In the genomic region with DNA sequence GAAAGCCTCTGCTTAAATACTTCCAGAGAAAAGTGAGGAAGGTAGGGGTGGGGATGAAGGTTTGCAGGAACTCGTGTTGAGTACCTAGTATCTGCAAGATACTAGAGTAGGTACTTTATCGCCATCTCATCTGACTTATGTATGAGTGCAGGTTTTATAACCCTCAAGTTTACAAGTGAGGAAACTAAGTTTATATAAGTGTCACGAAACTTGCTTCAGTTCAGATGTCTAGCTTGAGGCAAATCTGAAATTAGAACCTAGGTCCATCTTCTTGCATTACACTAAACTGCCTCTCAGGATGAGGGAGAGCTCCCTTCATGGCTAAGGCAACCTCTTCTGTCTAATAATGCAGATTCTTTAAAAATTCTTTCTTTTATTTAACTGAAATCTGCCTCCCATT, we compare ENCODE assay signal across 13 cellular contexts. TPM values are rescaled to one million over a fixed set of nuclear protein-coding genes. Genes with fewer than 3 reads are reported as not detected.
A peak's percentile ranks its signal among the peaks of the same experiment; 100 is the strongest.
DNase-seq lines count a peak whose midpoint lies in the region; ATAC-seq and TF ChIP-seq lines count a peak whose summit lies in the region.
"Had no signal": no experiment of that assay in that cellular context is flagged by ENCODE, and none has a peak within 500 bp of the region (broad histone marks: within the 10 kb centered on the region; RNA-seq: fewer than 3 reads in every experiment).

No MANE protein-coding gene starts in this region.

- no peak for DNase-seq in adrenal gland
- no peak for DNase-seq in mesothelial cell of epicardium (ENCODE audit: low spot score in 2 of 2, unreplicated experiment in 2 of 2)
- DNase-seq in substantia nigra (lab: John Stamatoyannopoulos, UW), result no peak
- DNase-seq in DMS153 (lab: John Stamatoyannopoulos, UW), result no peak
- DNase-seq: ACHN, AML-193, COR-L47, NCI-H1436, NCI-H524 had no signal

- TF ChIP-seq POLR2A in adrenal gland (IDR thresholded peaks at IDR 0.05), result no peak

- no peak overlapping the region for H3K4me3 Mint-ChIP-seq in mesothelial cell of epicardium

- H3K27ac ChIP-seq in HEK293 (ENCODE audit: extremely low read depth, low read depth, low read length), result no peak overlapping the region
- peak overlapping the region in 3 of 5 donors; percentile 24 to 56 (median 36) for H3K27ac ChIP-seq in adrenal gland
- H3K27ac ChIP-seq in substantia nigra (ENCODE audit: low read depth, low read length, poor library complexity, severe bottlenecking), result peak overlapping the region; percentile 82
- H3K27ac ChIP-seq: KMS-11 had no signal

- TF ChIP-seq CTCF in HEK293 (tag by site-specific recombination; IDR thresholded peaks at IDR 0.05), result no peak
- TF ChIP-seq CTCF in adrenal gland (IDR thresholded peaks at IDR 0.05), result no peak
- no peak for TF ChIP-seq CTCF in mesothelial cell of epicardium (IDR thresholded peaks at IDR 0.05; ENCODE audit: unreplicated experiment)

- H3K27me3 Mint-ChIP-seq in mesothelial cell of epicardium (ENCODE audit: low read depth), result no peaks in the 10 kb centered on the region

- H3K9me3 ChIP-seq in HEK293 (ENCODE audit: control insufficient read depth, insufficient read depth, low read depth, low read length), result no peaks in the 10 kb centered on the region
- H3K9me3 ChIP-seq in adrenal gland (replicated peaks in 1 of 3), result no peaks in the 10 kb centered on the region

- no peak overlapping the region for H3K4me3 ChIP-seq in HEK293 (ENCODE audit: low read depth, low read length)
- no peak overlapping the region for H3K4me3 ChIP-seq in adrenal gland

- H3K4me1 ChIP-seq in HEK293 (ENCODE audit: control insufficient read depth, insufficient read depth, low read length), result peaks cover 9% of the 10 kb centered on the region
- H3K4me1 ChIP-seq in adrenal gland (replicated peaks in 1 of 2), result peaks cover 25 to 47% of the 10 kb centered on the region in 2 donors

- intact Hi-C loops in adrenal gland (cut with DNase I), result no loop called here

- ATAC-seq in GM19023 (IDR thresholded peaks at IDR 0.05; ENCODE audit: unreplicated experiment), result no peak
- ATAC-seq in GM21390 (IDR thresholded peaks at IDR 0.05; ENCODE audit: unreplicated experiment), result no peak

- POLR2A ChIA-PET in HEK293 (lab: Yijun Ruan, JAX), result interaction anchor here (1.2 kb wide), 1 partner anchor 32 kb away, joined by 3 read pairs; no protein-coding TSS in a partner anchor

- CTCF ChIA-PET in HEK293 (lab: Yijun Ruan, JAX), result interaction anchor here (1.2 kb wide), 1 partner anchor 12 kb away, joined by 3 read pairs; no protein-coding TSS in a partner anchor

- 63 to 67% (median 64%) methylated on average over 3 of the region's 3 CpGs for WGBS in adrenal gland, 4 donors

- H3K36me3 Mint-ChIP-seq in mesothelial cell of epicardium, result peaks cover 6% of the 10 kb centered on the region

- H3K4me1 Mint-ChIP-seq in mesothelial cell of epicardium, result peaks cover 67% of the 10 kb centered on the region

- no peaks in the 10 kb centered on the region for H3K9me3 Mint-ChIP-seq in mesothelial cell of epicardium

- no peaks in the 10 kb centered on the region for H3K36me3 ChIP-seq in HEK293 (ENCODE audit: control insufficient read depth in 2 of 2, insufficient read depth in 1 of 2, low read length in 2 of 2)
- H3K36me3 ChIP-seq in adrenal gland (replicated peaks in 1 of 2), result no peaks in the 10 kb centered on the region

- no peaks in the 10 kb centered on the region for H3K27me3 ChIP-seq in adrenal gland

- H3K27ac Mint-ChIP-seq in mesothelial cell of epicardium, result peak overlapping the region; percentile 94

TF ChIP-seq in HEK293, 187 proteins besides CTCF, POLR2A, EP300 and RAD21:
- TF ChIP-seq, protein P1, sequence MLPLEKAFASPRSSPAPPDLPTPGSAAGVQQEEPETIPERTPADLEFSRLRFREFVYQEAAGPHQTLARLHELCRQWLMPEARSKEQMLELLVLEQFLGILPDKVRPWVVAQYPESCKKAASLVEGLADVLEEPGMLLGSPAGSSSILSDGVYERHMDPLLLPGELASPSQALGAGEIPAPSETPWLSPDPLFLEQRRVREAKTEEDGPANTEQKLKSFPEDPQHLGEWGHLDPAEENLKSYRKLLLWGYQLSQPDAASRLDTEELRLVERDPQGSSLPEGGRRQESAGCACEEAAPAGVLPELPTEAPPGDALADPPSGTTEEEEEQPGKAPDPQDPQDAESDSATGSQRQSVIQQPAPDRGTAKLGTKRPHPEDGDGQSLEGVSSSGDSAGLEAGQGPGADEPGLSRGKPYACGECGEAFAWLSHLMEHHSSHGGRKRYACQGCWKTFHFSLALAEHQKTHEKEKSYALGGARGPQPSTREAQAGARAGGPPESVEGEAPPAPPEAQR (tag by site-specific recombination; IDR thresholded peaks at IDR 0.05), result no peak
- TF ChIP-seq, protein P2, sequence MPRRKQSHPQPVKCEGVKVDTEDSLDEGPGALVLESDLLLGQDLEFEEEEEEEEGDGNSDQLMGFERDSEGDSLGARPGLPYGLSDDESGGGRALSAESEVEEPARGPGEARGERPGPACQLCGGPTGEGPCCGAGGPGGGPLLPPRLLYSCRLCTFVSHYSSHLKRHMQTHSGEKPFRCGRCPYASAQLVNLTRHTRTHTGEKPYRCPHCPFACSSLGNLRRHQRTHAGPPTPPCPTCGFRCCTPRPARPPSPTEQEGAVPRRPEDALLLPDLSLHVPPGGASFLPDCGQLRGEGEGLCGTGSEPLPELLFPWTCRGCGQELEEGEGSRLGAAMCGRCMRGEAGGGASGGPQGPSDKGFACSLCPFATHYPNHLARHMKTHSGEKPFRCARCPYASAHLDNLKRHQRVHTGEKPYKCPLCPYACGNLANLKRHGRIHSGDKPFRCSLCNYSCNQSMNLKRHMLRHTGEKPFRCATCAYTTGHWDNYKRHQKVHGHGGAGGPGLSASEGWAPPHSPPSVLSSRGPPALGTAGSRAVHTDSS (tag by site-specific recombination; IDR thresholded peaks at IDR 0.05), result peak; percentile 49; the same call in 1 of the 2 replicates
- no peak for TF ChIP-seq ZFHX2 (tag by site-specific recombination; conservative IDR thresholded peaks at IDR 0.05)
- TF ChIP-seq, protein P3, sequence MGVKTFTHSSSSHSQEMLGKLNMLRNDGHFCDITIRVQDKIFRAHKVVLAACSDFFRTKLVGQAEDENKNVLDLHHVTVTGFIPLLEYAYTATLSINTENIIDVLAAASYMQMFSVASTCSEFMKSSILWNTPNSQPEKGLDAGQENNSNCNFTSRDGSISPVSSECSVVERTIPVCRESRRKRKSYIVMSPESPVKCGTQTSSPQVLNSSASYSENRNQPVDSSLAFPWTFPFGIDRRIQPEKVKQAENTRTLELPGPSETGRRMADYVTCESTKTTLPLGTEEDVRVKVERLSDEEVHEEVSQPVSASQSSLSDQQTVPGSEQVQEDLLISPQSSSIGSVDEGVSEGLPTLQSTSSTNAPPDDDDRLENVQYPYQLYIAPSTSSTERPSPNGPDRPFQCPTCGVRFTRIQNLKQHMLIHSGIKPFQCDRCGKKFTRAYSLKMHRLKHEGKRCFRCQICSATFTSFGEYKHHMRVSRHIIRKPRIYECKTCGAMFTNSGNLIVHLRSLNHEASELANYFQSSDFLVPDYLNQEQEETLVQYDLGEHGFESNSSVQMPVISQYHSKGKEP (tag by site-specific recombination; IDR thresholded peaks at IDR 0.05), result peak; percentile 61; the same call in 1 of the 2 replicates
- no peak for TF ChIP-seq ZNF157 (tag by site-specific recombination; IDR thresholded peaks at IDR 0.05)
- TF ChIP-seq, protein P4, sequence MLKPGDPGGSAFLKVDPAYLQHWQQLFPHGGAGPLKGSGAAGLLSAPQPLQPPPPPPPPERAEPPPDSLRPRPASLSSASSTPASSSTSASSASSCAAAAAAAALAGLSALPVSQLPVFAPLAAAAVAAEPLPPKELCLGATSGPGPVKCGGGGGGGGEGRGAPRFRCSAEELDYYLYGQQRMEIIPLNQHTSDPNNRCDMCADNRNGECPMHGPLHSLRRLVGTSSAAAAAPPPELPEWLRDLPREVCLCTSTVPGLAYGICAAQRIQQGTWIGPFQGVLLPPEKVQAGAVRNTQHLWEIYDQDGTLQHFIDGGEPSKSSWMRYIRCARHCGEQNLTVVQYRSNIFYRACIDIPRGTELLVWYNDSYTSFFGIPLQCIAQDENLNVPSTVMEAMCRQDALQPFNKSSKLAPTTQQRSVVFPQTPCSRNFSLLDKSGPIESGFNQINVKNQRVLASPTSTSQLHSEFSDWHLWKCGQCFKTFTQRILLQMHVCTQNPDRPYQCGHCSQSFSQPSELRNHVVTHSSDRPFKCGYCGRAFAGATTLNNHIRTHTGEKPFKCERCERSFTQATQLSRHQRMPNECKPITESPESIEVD (tag by site-specific recombination; IDR thresholded peaks at IDR 0.05), result peak; percentile 47
- TF ChIP-seq ZNF843 (tag by site-specific recombination; IDR thresholded peaks at IDR 0.05), result peak; percentile 54; the same call in 1 of the 2 replicates
- TF ChIP-seq WT1 (tag by site-specific recombination; IDR thresholded peaks at IDR 0.05), result no peak
- TF ChIP-seq, protein P5, sequence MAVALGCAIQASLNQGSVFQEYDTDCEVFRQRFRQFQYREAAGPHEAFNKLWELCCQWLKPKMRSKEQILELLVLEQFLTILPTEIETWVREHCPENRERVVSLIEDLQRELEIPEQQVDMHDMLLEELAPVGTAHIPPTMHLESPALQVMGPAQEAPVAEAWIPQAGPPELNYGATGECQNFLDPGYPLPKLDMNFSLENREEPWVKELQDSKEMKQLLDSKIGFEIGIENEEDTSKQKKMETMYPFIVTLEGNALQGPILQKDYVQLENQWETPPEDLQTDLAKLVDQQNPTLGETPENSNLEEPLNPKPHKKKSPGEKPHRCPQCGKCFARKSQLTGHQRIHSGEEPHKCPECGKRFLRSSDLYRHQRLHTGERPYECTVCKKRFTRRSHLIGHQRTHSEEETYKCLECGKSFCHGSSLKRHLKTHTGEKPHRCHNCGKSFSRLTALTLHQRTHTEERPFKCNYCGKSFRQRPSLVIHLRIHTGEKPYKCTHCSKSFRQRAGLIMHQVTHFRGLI (tag by site-specific recombination; IDR thresholded peaks at IDR 0.05), result no peak

RNA-seq across cellular contexts. Expression of a gene that starts 43.5 kb away (rescaled TPM):
- 100 to 1,000 TPM in 2 of 8 donors, 10 to 100 TPM in 6; 59.3 to 109 (median 90.2) TPM for total RNA-seq in adrenal gland
- polyA plus RNA-seq in adrenal gland, result 10 to 100 TPM; 15.6 to 26.0 (median 25.0) TPM
- total RNA-seq in mesothelial cell of epicardium, result 152 to 163 TPM (median 162 TPM) in 3 replicates
